ENCODE assay signal across 8 cellular contexts in the genomic region with DNA sequence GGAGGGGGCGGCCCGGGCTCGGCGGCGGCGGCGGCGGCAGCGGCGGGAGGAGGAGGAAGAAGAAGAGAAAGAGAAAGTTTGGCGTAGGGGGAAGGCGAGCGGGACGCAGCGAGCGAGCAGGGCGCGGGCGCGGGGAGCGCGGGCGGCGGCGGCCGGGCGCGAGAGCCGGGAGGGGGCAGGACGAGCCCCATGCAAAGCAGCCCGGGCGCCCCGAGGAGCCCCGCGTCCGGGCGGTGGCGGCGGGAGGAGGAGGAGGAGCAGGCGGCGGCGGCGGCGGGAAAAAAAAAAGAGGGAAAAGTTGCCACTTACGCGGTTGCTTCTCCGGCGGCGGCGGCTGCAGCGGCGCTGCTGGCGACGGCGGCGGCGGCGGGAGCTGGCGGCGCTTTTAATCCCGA. TPM values are rescaled to one million over a fixed set of nuclear protein-coding genes. Genes with fewer than 3 reads are reported as not detected.
DNase-seq lines count a peak whose midpoint lies in the region; ATAC-seq and TF ChIP-seq lines count a peak whose summit lies in the region.

No MANE protein-coding gene starts in this region.

- peak in 1 of 3 experiments; percentile 10 for TF ChIP-seq CTCF in esophagus muscularis mucosa (IDR thresholded peaks at IDR 0.05)

- H3K4me3 ChIP-seq in esophagus muscularis mucosa (peak overlapping the region; percentile 76 to 86 (median 84)), neuron (ENCODE audit: low read length) (peak overlapping the region; percentile 89)

- WGBS in esophagus muscularis mucosa: under 1% methylated on average over 34 of the region's 61 CpGs

- TF ChIP-seq EP300 in esophagus muscularis mucosa (IDR thresholded peaks at IDR 0.05): no peak

- in situ Hi-C loops in G401 (cut with HindIII; ENCODE audit: low sequenced_read_pairs): no loop called here

- H3K27me3 ChIP-seq in esophagus muscularis mucosa: peaks cover 0 to 9% (median 3%) of the 10 kb centered on the region in 4 donors
- no peaks in the 10 kb centered on the region for H3K27me3 ChIP-seq in neuron (ENCODE audit: insufficient read depth, low read length)

- peak overlapping the region; percentile 92 to 96 (median 94) for H3K27ac ChIP-seq in esophagus muscularis mucosa (replicated peaks in 1 of 4)

- H3K4me1 ChIP-seq in esophagus muscularis mucosa (peaks cover 25 to 71% (median 58%) of the 10 kb centered on the region in 4 donors), neuron (ENCODE audit: insufficient read depth, low read length) (peaks cover 78% of the 10 kb centered on the region)

- DNase-seq in EH (ENCODE audit: low read depth): peak; percentile 67
- peak; percentile 5 for DNase-seq in T1000 (lab: John Stamatoyannopoulos, UW)
- DNase-seq in esophagus muscularis mucosa (ENCODE audit: extremely low spot score): no peak
- DNase-seq in G401 (ENCODE audit: low spot score): no peak
- DNase-seq in epidermal melanocyte (ENCODE audit: insufficient read length, low spot score): no peak

- H2AFZ ChIP-seq in neuron (ENCODE audit: low read depth, low read length): no peak overlapping the region

- no peak for TF ChIP-seq POLR2A in esophagus muscularis mucosa (IDR thresholded peaks at IDR 0.05; ENCODE audit: low read depth)

- intact Hi-C loops in esophagus muscularis mucosa (cut with DNase I): loop anchor here (10.0 kb wide), 1 partner anchor 963 kb away; a partner anchor contains a TSS

- H3K9me3 ChIP-seq in esophagus muscularis mucosa (no peaks in the 10 kb centered on the region), neuron (ENCODE audit: low read length) (no peaks in the 10 kb centered on the region)

- H3K36me3 ChIP-seq in esophagus muscularis mucosa (no peaks in the 10 kb centered on the region), neuron (ENCODE audit: insufficient read depth, low read length) (no peaks in the 10 kb centered on the region)

- peak; percentile 82 for ATAC-seq in GM19324 (IDR thresholded peaks at IDR 0.05; ENCODE audit: low FRiP score, unreplicated experiment)
- peak; percentile 72 for ATAC-seq in HG03159 (IDR thresholded peaks at IDR 0.05; ENCODE audit: unreplicated experiment)

RNA-seq across cellular contexts. Expression of a gene that starts 10.3 kb away (rescaled TPM):
- 10 to 100 TPM; 25.7 to 53.0 (median 30.6) TPM for total RNA-seq in esophagus muscularis mucosa
- 1.5 and 3.5 TPM in 2 replicates for total RNA-seq in G401 (2014; rRNA removed; shearing (Covaris generic))

Comparison
In these comparisons a context has a peak if more than half of its experiments do, and no peak if none do; other contexts are left out.
1. DNase-seq: peak in EH (single experiment) and T1000 (single experiment); none in esophagus muscularis mucosa (single experiment), G401 (single experiment) and epidermal melanocyte (single experiment).